In genomic region chr15:25068696-25069095, GRCh38 we compare ENCODE assay signal across 23 cellular contexts.
DNase-seq lines count a peak whose midpoint lies in the region; ATAC-seq and TF ChIP-seq lines count a peak whose summit lies in the region.
"Had no signal": no experiment of that assay in that cellular context is flagged by ENCODE, and none has a peak within 500 bp of the region (broad histone marks: within the 10 kb centered on the region; RNA-seq: fewer than 3 reads in every experiment).

No MANE protein-coding gene starts in this region.

- no peak overlapping the region for H4K8ac ChIP-seq in mesendoderm (ENCODE audit: low read depth, low read length)

- DNase-seq in coronary artery (ENCODE audit: low spot score): no peak
- DNase-seq in mesendoderm: no peak
- DNase-seq in NCI-H1417 treated with DMSO at 0.1 percent for 48 hours (lab: John Stamatoyannopoulos, UW): no peak
- no peak for DNase-seq in cerebellar cortex (ENCODE audit: low spot score)
- no peak for DNase-seq in neural progenitor cell (ENCODE audit: low spot score)
- DNase-seq: CD4-positive, alpha-beta T cell; DND-41; Karpas-422; MV-4-11; NCI-H1694 treated with DMSO at 0.1 percent for 48 hours; NCI-H2081 treated with DMSO at 0.1 percent for 48 hours; NCI-H2171 treated with DMSO at 0.1 percent for 48 hours; NCI-H524 treated with DMSO at 0.1 percent for 48 hours; NCI-H82; PC-3; RPMI8226; SHP77 had no signal

- no peak overlapping the region for H3K27ac Mint-ChIP-seq in neural progenitor cell
- H3K27ac Mint-ChIP-seq: CD4-positive, alpha-beta T cell; GM23338 had no signal

- H4K5ac ChIP-seq in mesendoderm (ENCODE audit: low read length): no peak overlapping the region

- no peak overlapping the region for H2BK120ac ChIP-seq in mesendoderm (ENCODE audit: low read depth, low read length)

- no peak overlapping the region for H2AFZ ChIP-seq in neural progenitor cell (replicated peaks)
- H2AFZ ChIP-seq: GM23338 had no signal

- H3K79me2 ChIP-seq in mesendoderm (ENCODE audit: control insufficient read depth, insufficient read depth, low read length) (peaks cover 3% of the 10 kb centered on the region), neural progenitor cell (ENCODE audit: low read depth) (peaks cover 14% of the 10 kb centered on the region)

- no peak overlapping the region for H3K4me2 ChIP-seq in BLaER1 treated with 17β-estradiol and CSF1 and Interleukin-3, amounts not matched to agents 10 nM and 100 nM
- no peak overlapping the region for H3K4me2 ChIP-seq in mesendoderm (ENCODE audit: low read length)
- H3K4me2 ChIP-seq in neural progenitor cell: no peak overlapping the region
- H3K4me2 ChIP-seq: GM23338 had no signal

- H3K27me3 ChIP-seq in BLaER1 treated with 17β-estradiol and CSF1 and Interleukin-3, amounts not matched to agents 10 nM and 100 nM: no peaks in the 10 kb centered on the region
- H3K27me3 ChIP-seq in mesendoderm (ENCODE audit: insufficient read depth, low read length, poor library complexity) (no peaks in the 10 kb centered on the region), rectal smooth muscle tissue (ENCODE audit: control insufficient read depth, insufficient read depth, low read length) (no peaks in the 10 kb centered on the region), neural progenitor cell (no peaks in the 10 kb centered on the region)

- H3K4me3 ChIP-seq in BLaER1 treated with 17β-estradiol and CSF1 and Interleukin-3, amounts not matched to agents 10 nM and 100 nM: peak overlapping the region; percentile 12 to 53 (median 30); a peak in 11 of 20 replicates
- H3K4me3 ChIP-seq in coronary artery: peak overlapping the region; percentile 30
- peak overlapping the region; percentile 39 for H3K4me3 ChIP-seq in mesendoderm (ENCODE audit: low read length)
- H3K4me3 ChIP-seq in rectal smooth muscle tissue (ENCODE audit: low read length): peak overlapping the region; percentile 24
- no peak overlapping the region for H3K4me3 ChIP-seq in neural progenitor cell
- H3K4me3 ChIP-seq: GM12878, GM23338 had no signal

- H3K4me1 Mint-ChIP-seq in neural progenitor cell: no peaks in the 10 kb centered on the region
- H3K4me1 Mint-ChIP-seq: GM23338 had no signal

- H3K4ac ChIP-seq in mesendoderm (ENCODE audit: low read depth, low read length): no peak overlapping the region

- H2BK5ac ChIP-seq in mesendoderm (ENCODE audit: low read length): no peak overlapping the region

- H2BK15ac ChIP-seq in mesendoderm (replicated peaks; ENCODE audit: low read depth): no peak overlapping the region

- no peak overlapping the region for H3K18ac ChIP-seq in mesendoderm (ENCODE audit: low read length)

- H3K56ac ChIP-seq in mesendoderm (ENCODE audit: low read length): no peak overlapping the region

- H3K4me3 Mint-ChIP-seq in neural progenitor cell: no peak overlapping the region
- H3K4me3 Mint-ChIP-seq: CD4-positive, alpha-beta T cell; GM23338 had no signal

- no peak for ATAC-seq in GM21447 (IDR thresholded peaks at IDR 0.05; ENCODE audit: unreplicated experiment)
- ATAC-seq: GM12878, GM23338, HCT116, PC-3 had no signal

- peaks cover 17% of the 10 kb centered on the region for H3K27me3 Mint-ChIP-seq in neural progenitor cell (ENCODE audit: insufficient read depth, low read depth)
- H3K27me3 Mint-ChIP-seq: CD4-positive, alpha-beta T cell had no signal

- no peak overlapping the region for H3K9ac ChIP-seq in BLaER1 treated with 17β-estradiol and CSF1 and Interleukin-3, amounts not matched to agents 10 nM and 100 nM
- H3K9ac ChIP-seq in mesendoderm (ENCODE audit: low read length): no peak overlapping the region
- no peak overlapping the region for H3K9ac ChIP-seq in rectal smooth muscle tissue (ENCODE audit: low read length)
- no peak overlapping the region for H3K9ac ChIP-seq in neural progenitor cell

- H3K27ac ChIP-seq in BLaER1 treated with 17β-estradiol and CSF1 and Interleukin-3, amounts not matched to agents 10 nM and 100 nM: no peak overlapping the region
- H3K27ac ChIP-seq in coronary artery: no peak overlapping the region
- H3K27ac ChIP-seq in mesendoderm (ENCODE audit: low read depth, low read length): no peak overlapping the region
- no peak overlapping the region for H3K27ac ChIP-seq in rectal smooth muscle tissue (ENCODE audit: low read depth, low read length)
- H3K27ac ChIP-seq in neural progenitor cell: no peak overlapping the region

- H3K9me3 ChIP-seq in BLaER1 treated with 17β-estradiol and CSF1 and Interleukin-3, amounts not matched to agents 10 nM and 100 nM (replicated peaks in 1 of 11): peaks cover 100% of the 10 kb centered on the region in 11 experiments
- peaks cover 37% of the 10 kb centered on the region for H3K9me3 ChIP-seq in neural progenitor cell (ENCODE audit: low read depth)

- H2AK5ac ChIP-seq in mesendoderm (ENCODE audit: low read length): no peak overlapping the region

- H3F3A ChIP-seq in neural progenitor cell (ENCODE audit: low read depth): no peaks in the 10 kb centered on the region

- peaks cover 3% of the 10 kb centered on the region for H3K79me1 ChIP-seq in mesendoderm (ENCODE audit: low read length)

- no peaks in the 10 kb centered on the region for H4K20me1 ChIP-seq in BLaER1 treated with 17β-estradiol and CSF1 and Interleukin-3, amounts not matched to agents 10 nM and 100 nM
- H4K20me1 ChIP-seq in neural progenitor cell (ENCODE audit: low read depth): no peaks in the 10 kb centered on the region

- no peaks in the 10 kb centered on the region for H3K4me1 ChIP-seq in BLaER1 treated with 17β-estradiol and CSF1 and Interleukin-3, amounts not matched to agents 10 nM and 100 nM
- H3K4me1 ChIP-seq in mesendoderm (ENCODE audit: control insufficient read depth, low read depth, low read length) (no peaks in the 10 kb centered on the region), rectal smooth muscle tissue (ENCODE audit: control insufficient read depth, insufficient read depth, low read length) (no peaks in the 10 kb centered on the region), neural progenitor cell (no peaks in the 10 kb centered on the region)

- H3K23ac ChIP-seq in mesendoderm (ENCODE audit: low read length): no peak overlapping the region

- peaks cover 100% of the 10 kb centered on the region in 11 experiments for H3K36me3 ChIP-seq in BLaER1 treated with 17β-estradiol and CSF1 and Interleukin-3, amounts not matched to agents 10 nM and 100 nM
- H3K36me3 ChIP-seq in mesendoderm (ENCODE audit: control insufficient read depth, insufficient read depth, low read length): peaks cover 77% of the 10 kb centered on the region
- peaks cover 89% of the 10 kb centered on the region for H3K36me3 ChIP-seq in rectal smooth muscle tissue (ENCODE audit: control insufficient read depth, insufficient read depth, low read length)
- peaks cover 41% of the 10 kb centered on the region for H3K36me3 ChIP-seq in neural progenitor cell

- TF ChIP-seq CTCF in coronary artery (IDR thresholded peaks at IDR 0.05) (no peak), neural progenitor cell (IDR thresholded peaks at IDR 0.05) (no peak)

- H3K9me3 Mint-ChIP-seq in neural progenitor cell: peaks cover 99% of the 10 kb centered on the region

- peaks cover 99% of the 10 kb centered on the region for H3K36me3 Mint-ChIP-seq in neural progenitor cell

- WGBS in mesendoderm (ENCODE audit: extremely low coverage, insufficient coverage, low lambda C conversion rate): no CpG with 5 or more reads among the region's 10 CpGs
